Comparison of ENCODE assay signal across 27 cellular contexts in the genomic region with DNA sequence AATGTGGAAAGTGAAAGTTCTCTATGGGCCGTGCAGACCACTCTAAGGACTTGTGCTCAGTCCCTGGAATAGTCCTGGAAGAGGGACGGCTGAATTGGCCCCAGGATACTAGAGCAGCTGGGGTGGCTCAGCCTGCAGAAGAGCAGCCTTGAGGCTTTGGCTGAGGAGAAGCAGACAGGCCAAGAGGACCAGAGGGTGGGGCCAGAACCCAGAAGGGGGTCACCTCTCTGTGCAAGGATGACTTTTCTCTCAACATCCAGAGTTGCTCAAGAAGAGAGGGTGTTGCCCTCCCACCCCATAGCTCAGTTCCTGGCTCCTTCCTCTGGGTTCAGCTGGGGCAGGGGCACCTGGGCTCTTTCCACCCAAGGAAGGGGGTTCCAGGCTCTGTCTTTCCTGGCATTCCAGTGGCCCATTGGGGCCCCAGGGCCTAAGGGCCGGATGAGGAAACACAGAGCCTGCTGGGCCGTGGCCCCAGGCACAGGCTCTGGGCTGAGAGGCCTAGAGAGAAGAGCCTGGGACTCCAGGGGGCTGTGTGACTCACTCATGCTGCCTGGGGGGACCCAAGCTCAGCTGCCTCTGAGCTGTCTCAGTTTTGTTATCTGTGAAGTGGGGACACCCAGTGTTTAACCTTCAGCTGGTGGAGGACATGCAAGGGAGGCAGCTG. TPM values are rescaled to one million over a fixed set of nuclear protein-coding genes. Genes with fewer than 3 reads are reported as not detected.
DNase-seq lines count a peak whose midpoint lies in the region; ATAC-seq, FAIRE-seq and TF ChIP-seq lines count a peak whose summit lies in the region.
"Had no signal": no experiment of that assay in that cellular context is flagged by ENCODE, and none has a peak within 500 bp of the region (broad histone marks: within the 10 kb centered on the region; RNA-seq: fewer than 3 reads in every experiment).

No MANE protein-coding gene starts in this region.

- H3K4me1 ChIP-seq in heart left ventricle = peaks cover 0 to 43% (median 9%) of the 10 kb centered on the region in 12 donors
- no peaks in the 10 kb centered on the region for H3K4me1 ChIP-seq in psoas muscle
- H3K4me1 ChIP-seq in vagina = peaks cover 57% of the 10 kb centered on the region
- H3K4me1 ChIP-seq: parathyroid adenoma had no signal

- DNase-seq in natural killer cell treated with Interleukin-12 subunit alpha and Interleukin-12 subunit beta and Interleukin-15 and Interleukin-18, amount 100 ng/mL, for 72 hours (ENCODE audit: low spot score) = peak; percentile 26
- DNase-seq in natural killer cell (no peak), heart left ventricle (peak in 3 of 5 donors; percentile 58 to 73 (median 69)), psoas muscle (peak; percentile 56 to 77), vagina (ENCODE audit: extremely low spot score in 2 of 2) (no peak), HUDEP-2 (lab: John Stamatoyannopoulos, UW; ENCODE audit: unreplicated experiment in 76 of 76) (no peak), D721Med (ENCODE audit: insufficient read length, low spot score) (no peak)
- DNase-seq: 8988T; activated CD4-positive, alpha-beta T cell treated with anti-CD3 and anti-CD28 coated beads for 4 hours; activated naive CD4-positive, alpha-beta T cell treated with anti-CD3 and anti-CD28 coated beads, Interleukin-2, amount 50 U/mL, for 16 hours; AML-193; CD8-positive, alpha-beta T cell; DMS53; foreskin melanocyte; naive thymus-derived CD4-positive, alpha-beta T cell; NCI-H1105 treated with DMSO at 0.1 percent for 48 hours; NK-92 treated with Interleukin-12 subunit alpha and Interleukin-12 subunit beta, amount 100 ng/mL, for 24 hours had no signal

- peaks cover 22 to 29% of the 10 kb centered on the region in 2 donors for H3K27me3 Mint-ChIP-seq in natural killer cell treated with Interleukin-12 subunit alpha and Interleukin-12 subunit beta and Interleukin-15 and Interleukin-18, amount 100 ng/mL, for 72 hours
- H3K27me3 Mint-ChIP-seq in natural killer cell (ENCODE audit: low read depth in 2 of 2) = peaks cover 23 to 25% of the 10 kb centered on the region in 2 donors

- H3K27ac Mint-ChIP-seq in natural killer cell treated with Interleukin-12 subunit alpha and Interleukin-12 subunit beta and Interleukin-15 and Interleukin-18, amount 100 ng/mL, for 72 hours = no peak overlapping the region
- H3K27ac Mint-ChIP-seq in natural killer cell = no peak overlapping the region
- H3K27ac Mint-ChIP-seq: CD8-positive, alpha-beta T cell; naive thymus-derived CD4-positive, alpha-beta T cell; stimulated activated naive CD8-positive, alpha-beta T cell treated with anti-CD3 and anti-CD28 coated beads, Interleukin-15, Interleukin-2, amounts not matched to agents 100 ng/mL and 50 ng/mL, for 24 hours; T-helper 1 cell treated with Interleukin-12 subunit alpha and Interleukin-12 subunit beta and Interleukin-4 antibody, amounts not matched to agents 30 μg/mL and 1 μg/mL, for 36 hours had no signal

- peaks cover 10 to 17% of the 10 kb centered on the region in 2 donors for H3K4me1 Mint-ChIP-seq in natural killer cell treated with Interleukin-12 subunit alpha and Interleukin-12 subunit beta and Interleukin-15 and Interleukin-18, amount 100 ng/mL, for 72 hours (ENCODE audit: low read depth in 2 of 2)
- H3K4me1 Mint-ChIP-seq in natural killer cell = peaks cover 5 to 17% of the 10 kb centered on the region in 2 donors

- H3K36me3 ChIP-seq in heart left ventricle (no peaks in the 10 kb centered on the region), psoas muscle (ENCODE audit: insufficient read depth in 1 of 2, low read depth in 1 of 2) (no peaks in the 10 kb centered on the region), vagina (no peaks in the 10 kb centered on the region)
- H3K36me3 ChIP-seq: ascending aorta, tibial nerve had no signal

- no peak overlapping the region for H3K4me3 ChIP-seq in heart left ventricle
- H3K4me3 ChIP-seq in psoas muscle = no peak overlapping the region
- no peak overlapping the region for H3K4me3 ChIP-seq in vagina
- H3K4me3 ChIP-seq: ascending aorta, tibial nerve had no signal

- no peak for ATAC-seq in natural killer cell treated with Interleukin-12 subunit alpha and Interleukin-12 subunit beta and Interleukin-15 and Interleukin-18, amount 100 ng/mL, for 72 hours
- ATAC-seq in natural killer cell (no peak), heart left ventricle (peak; percentile 40 to 58 (median 50)), psoas muscle (peak in 2 of 4 donors; percentile 35 to 54), HG02938 (IDR thresholded peaks at IDR 0.05; ENCODE audit: unreplicated experiment) (no peak)
- ATAC-seq: CD8-positive, alpha-beta T cell; naive thymus-derived CD4-positive, alpha-beta T cell; Panc1 had no signal

- H3K4me3 Mint-ChIP-seq in natural killer cell treated with Interleukin-12 subunit alpha and Interleukin-12 subunit beta and Interleukin-15 and Interleukin-18, amount 100 ng/mL, for 72 hours = no peak overlapping the region
- no peak overlapping the region for H3K4me3 Mint-ChIP-seq in natural killer cell
- H3K4me3 Mint-ChIP-seq: CD8-positive, alpha-beta T cell; central memory CD8-positive, alpha-beta T cell; naive thymus-derived CD4-positive, alpha-beta T cell; stimulated activated naive CD8-positive, alpha-beta T cell treated with anti-CD3 and anti-CD28 coated beads, Interleukin-15, Interleukin-2, amounts not matched to agents 100 ng/mL and 50 ng/mL, for 24 hours; T-helper 1 cell treated with Interleukin-12 subunit alpha and Interleukin-12 subunit beta and Interleukin-4 antibody, amounts not matched to agents 30 μg/mL and 1 μg/mL, for 36 hours had no signal

- TF ChIP-seq CTCF in natural killer cell (IDR thresholded peaks at IDR 0.05) (no peak), heart left ventricle (IDR thresholded peaks at IDR 0.05) (no peak), psoas muscle (IDR thresholded peaks at IDR 0.05) (no peak), vagina (IDR thresholded peaks at IDR 0.05) (no peak), D721Med (IDR thresholded peaks at IDR 0.05; ENCODE audit: insufficient read depth, missing control alignments) (no peak)

- WGBS in heart left ventricle, 4 donors = 61 to 74% (median 72%) methylated on average over 3 to 4 of the region's 4 CpGs
- 60 to 66% (median 66%) methylated on average over 4 of the region's 4 CpGs for WGBS in psoas muscle, 3 donors

- peaks cover 0 to 16% (median 0%) of the 10 kb centered on the region in 12 donors for H3K9me3 ChIP-seq in heart left ventricle
- H3K9me3 ChIP-seq in psoas muscle = no peaks in the 10 kb centered on the region
- no peaks in the 10 kb centered on the region for H3K9me3 ChIP-seq in vagina
- H3K9me3 ChIP-seq: ascending aorta, tibial nerve had no signal

- intact Hi-C loops in natural killer cell (cut with micrococcal nuclease) = no loop called here
- intact Hi-C loops in heart left ventricle (cut with DNase I) = no loop called here
- intact Hi-C loops in psoas muscle (cut with DNase I) = no loop called here
- intact Hi-C loops in vagina (cut with DNase I) = no loop called here

- H3K27me3 ChIP-seq in heart left ventricle (peaks cover 0 to 3% (median 0%) of the 10 kb centered on the region in 9 donors), psoas muscle (ENCODE audit: insufficient read depth in 3 of 3, low read length in 2 of 3) (peaks cover 0 to 10% (median 4%) of the 10 kb centered on the region in 3 donors), vagina (no peaks in the 10 kb centered on the region)
- H3K27me3 ChIP-seq: ascending aorta, tibial nerve had no signal

- no peaks in the 10 kb centered on the region for H3K9me3 Mint-ChIP-seq in natural killer cell treated with Interleukin-12 subunit alpha and Interleukin-12 subunit beta and Interleukin-15 and Interleukin-18, amount 100 ng/mL, for 72 hours
- no peaks in the 10 kb centered on the region for H3K9me3 Mint-ChIP-seq in natural killer cell
- H3K9me3 Mint-ChIP-seq: central memory CD8-positive, alpha-beta T cell had no signal

- no peak for FAIRE-seq in D721Med (lab: Jason Lieb, UNC)

- H3K27ac ChIP-seq in heart left ventricle = peak overlapping the region in 10 of 12 donors; percentile 32 to 70 (median 44)
- no peak overlapping the region for H3K27ac ChIP-seq in psoas muscle
- H3K27ac ChIP-seq in vagina = peak overlapping the region; percentile 85
- H3K27ac ChIP-seq: epithelial cell of prostate, parathyroid adenoma had no signal

- no peaks in the 10 kb centered on the region for H3K36me3 Mint-ChIP-seq in natural killer cell treated with Interleukin-12 subunit alpha and Interleukin-12 subunit beta and Interleukin-15 and Interleukin-18, amount 100 ng/mL, for 72 hours
- H3K36me3 Mint-ChIP-seq in natural killer cell = no peaks in the 10 kb centered on the region
- H3K36me3 Mint-ChIP-seq: CD8-positive, alpha-beta T cell had no signal

- TF ChIP-seq POLR2A in heart left ventricle (IDR thresholded peaks at IDR 0.05) (no peak), vagina (IDR thresholded peaks at IDR 0.05) (no peak)

RNA-seq across cellular contexts. Expression of a gene that starts 8.5 kb away (rescaled TPM):
- total RNA-seq in natural killer cell treated with Interleukin-12 subunit alpha and Interleukin-12 subunit beta and Interleukin-15 and Interleukin-18, amount 100 ng/mL, for 72 hours = not detected
- total RNA-seq in natural killer cell = 1 to 10 TPM in 2 of 3 donors, under 1 TPM in 1; 0.61 to 2.7 (median 1.6) TPM
- total RNA-seq in heart left ventricle = 100 to 1,000 TPM in 2 of 9 donors, 10 to 100 TPM in 7; 31.3 to 118 (median 47.8) TPM
- 10 to 100 TPM; 16.5 to 42.7 TPM for polyA plus RNA-seq in heart left ventricle
- total RNA-seq in psoas muscle = 10 to 100 TPM; 24.9 to 59.4 (median 29.7) TPM
- 10 to 100 TPM; 12.8 to 16.1 (median 14.7) TPM for polyA plus RNA-seq in psoas muscle
- total RNA-seq in vagina = 94.3 TPM
- total RNA-seq: NCI-H460 had no signal
- polyA plus RNA-seq: naive thymus-derived CD4-positive, alpha-beta T cell had no signal

Comparison
In these comparisons a context has a peak if more than half of its experiments do, and no peak if none do; other contexts are left out.
1. DNase-seq: peak in natural killer cell treated with Interleukin-12 subunit alpha and Interleukin-12 subunit beta and Interleukin-15 and Interleukin-18, amount 100 ng/mL, for 72 hours (single experiment), heart left ventricle (3 of 5) and psoas muscle (2 of 2); none in natural killer cell (single experiment), vagina (0 of 2), HUDEP-2 (0 of 76) and D721Med (single experiment).
2. ATAC-seq: peak in heart left ventricle (4 of 4); none in natural killer cell treated with Interleukin-12 subunit alpha and Interleukin-12 subunit beta and Interleukin-15 and Interleukin-18, amount 100 ng/mL, for 72 hours (0 of 2), natural killer cell (0 of 3) and HG02938 (single experiment).
3. RNA of a gene that starts 8.5 kb away (total RNA-seq): 94.3 TPM in vagina (single experiment), 31.3 to 118 TPM in heart left ventricle and 24.9 to 59.4 TPM in psoas muscle; 0.61 to 2.7 TPM in natural killer cell and not detected in natural killer cell treated with Interleukin-12 subunit alpha and Interleukin-12 subunit beta and Interleukin-15 and Interleukin-18, amount 100 ng/mL, for 72 hours; every median in the first group is over 4 times any median in the second.